ENCODE assay signal across 9 cellular contexts in the genomic region with DNA sequence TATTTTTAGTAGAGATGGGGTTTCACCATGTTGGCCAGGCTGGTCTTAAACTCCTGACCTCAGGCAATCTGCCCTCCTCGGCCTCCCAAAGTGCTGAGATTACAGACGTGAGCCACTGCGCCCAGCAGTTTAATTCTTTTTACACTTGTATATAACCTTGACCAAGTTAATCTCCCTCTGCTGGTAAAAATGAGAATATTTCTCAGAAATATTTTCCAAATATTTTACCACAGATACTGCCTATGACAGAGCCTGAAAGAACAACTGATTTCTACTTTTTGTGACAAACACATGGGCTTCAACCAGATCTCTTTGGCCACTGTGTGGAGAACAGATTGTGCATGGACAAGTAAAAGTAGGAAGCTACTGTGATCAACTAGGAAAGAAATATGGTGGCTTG. TPM values are rescaled to one million over a fixed set of nuclear protein-coding genes. Genes with fewer than 3 reads are reported as not detected.
A peak's percentile ranks its signal among the peaks of the same experiment; 100 is the strongest.
DNase-seq lines count a peak whose midpoint lies in the region; ATAC-seq, FAIRE-seq and TF ChIP-seq lines count a peak whose summit lies in the region.
"Had no signal": no experiment of that assay in that cellular context is flagged by ENCODE, and none has a peak within 500 bp of the region (broad histone marks: within the 10 kb centered on the region; RNA-seq: fewer than 3 reads in every experiment).

No MANE protein-coding gene starts in this region.

- H3K9me3 Mint-ChIP-seq in endothelial cell (ENCODE audit: unreplicated experiment): no peaks in the 10 kb centered on the region

- no peaks in the 10 kb centered on the region for H3K4me1 ChIP-seq in pancreas

- H3K4me3 Mint-ChIP-seq in endothelial cell (ENCODE audit: unreplicated experiment): no peak overlapping the region

- H3K27me3 ChIP-seq in pancreas: no peaks in the 10 kb centered on the region

- FAIRE-seq in pancreas (lab: Jason Lieb, UNC): no peak

- no peaks in the 10 kb centered on the region for H3K9me3 ChIP-seq in pancreas

- 18 to 22% methylated on average over 3 of the region's 3 CpGs for WGBS in pancreas, 2 donors

- peaks cover 18% of the 10 kb centered on the region for H3K36me3 Mint-ChIP-seq in endothelial cell (ENCODE audit: low read depth, unreplicated experiment)

- H3K4me1 Mint-ChIP-seq in endothelial cell (ENCODE audit: unreplicated experiment): peaks cover 34% of the 10 kb centered on the region

- no peak overlapping the region for H3K4me3 ChIP-seq in pancreas

- H3K27ac Mint-ChIP-seq in endothelial cell (ENCODE audit: unreplicated experiment): peak overlapping the region; percentile 3

- TF ChIP-seq CTCF in endothelial cell (IDR thresholded peaks at IDR 0.05; ENCODE audit: unreplicated experiment): peak; percentile 76
- peak in 3 of 4 donors; percentile 15 to 31 (median 30) for TF ChIP-seq CTCF in pancreas (IDR thresholded peaks at IDR 0.05)

- H3K27me3 Mint-ChIP-seq in endothelial cell (ENCODE audit: unreplicated experiment): peaks cover 14% of the 10 kb centered on the region

- ATAC-seq in pancreas (peak; percentile 31 to 67 (median 60)), HG03457 (IDR thresholded peaks at IDR 0.05; ENCODE audit: unreplicated experiment) (no peak)

- H3K27ac ChIP-seq in pancreas: no peak overlapping the region

- intact Hi-C loops in pancreas (cut with DNase I): no loop called here

- DNase-seq in GM03348 (ENCODE audit: low spot score) (peak; percentile 61), NCI-H1694 treated with DMSO at 0.1 percent for 48 hours (lab: John Stamatoyannopoulos, UW) (peak; percentile 8), endothelial cell (ENCODE audit: low spot score) (no peak), pancreas (no peak), NCI-H2081 (lab: John Stamatoyannopoulos, UW) (no peak), NCI-H446 treated with DMSO at 0.1 percent for 48 hours (lab: John Stamatoyannopoulos, UW) (no peak)
- DNase-seq in activated CD4-positive, alpha-beta T cell treated with anti-CD3 and anti-CD28 coated beads, Interleukin-2, amount 50 U/mL, for 1 hour: no peak
- DNase-seq: NCI-H510A treated with DMSO at 0.1 percent for 48 hours had no signal

- H3K36me3 ChIP-seq in pancreas: no peaks in the 10 kb centered on the region

RNA-seq across cellular contexts. Expression of a gene that starts 21.2 kb away (rescaled TPM):
- 72.3 TPM for total RNA-seq in endothelial cell (ENCODE audit: unreplicated experiment)
- total RNA-seq in pancreas: 10 to 100 TPM in 3 of 6 donors, 1 to 10 TPM in 3; 4.8 to 16.3 (median 11.8) TPM
- polyA plus RNA-seq in pancreas: 1 to 10 TPM; 3.5 to 4.6 TPM

Comparison
In these comparisons a context has a peak if more than half of its experiments do, and no peak if none do; other contexts are left out.
1. DNase-seq: peak in GM03348 (single experiment) and NCI-H1694 treated with DMSO at 0.1 percent for 48 hours (single experiment); none in endothelial cell (single experiment), pancreas (0 of 6), NCI-H2081 (0 of 2), NCI-H446 treated with DMSO at 0.1 percent for 48 hours (single experiment) and activated CD4-positive, alpha-beta T cell treated with anti-CD3 and anti-CD28 coated beads, Interleukin-2, amount 50 U/mL, for 1 hour (single experiment).